In the genomic region with DNA sequence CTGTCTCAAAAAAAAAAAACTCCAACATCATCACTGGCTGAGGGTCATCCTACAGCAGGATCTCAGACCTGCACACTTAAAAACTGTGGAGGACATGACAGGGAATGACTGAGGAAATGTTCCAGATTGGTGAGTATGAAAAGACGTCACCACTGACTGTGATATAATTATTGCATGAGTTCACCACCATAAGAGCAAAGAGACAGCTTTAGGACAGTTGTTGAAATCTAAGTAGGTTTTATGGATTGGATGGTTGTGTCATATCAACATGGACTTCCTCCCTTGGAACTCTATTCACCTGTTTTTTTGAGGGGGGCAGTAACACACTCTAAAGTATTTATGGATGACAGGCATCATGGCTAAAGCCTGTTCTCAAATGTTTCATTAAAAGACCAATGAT, we compare ENCODE assay signal across 4 cellular contexts.
"Had no signal": no experiment of that assay in that cellular context is flagged by ENCODE, and none has a peak within 500 bp of the region (broad histone marks: within the 10 kb centered on the region; RNA-seq: fewer than 3 reads in every experiment).

No MANE protein-coding gene starts in this region.

- H3K27ac Mint-ChIP-seq: GM23338 had no signal

- H3K4me3 ChIP-seq: GM23338 had no signal

- H3K4me1 Mint-ChIP-seq: GM23338, H9 had no signal

- H3K4me2 ChIP-seq: GM23338 had no signal

- DNase-seq: H9, HCEC 1CT, IMR-90 had no signal

- H3K4me3 Mint-ChIP-seq: GM23338, H9 had no signal

- H2AFZ ChIP-seq: GM23338 had no signal

- ATAC-seq: GM23338 had no signal
